ENCODE assay signal across 1 cellular context in the genomic region with DNA sequence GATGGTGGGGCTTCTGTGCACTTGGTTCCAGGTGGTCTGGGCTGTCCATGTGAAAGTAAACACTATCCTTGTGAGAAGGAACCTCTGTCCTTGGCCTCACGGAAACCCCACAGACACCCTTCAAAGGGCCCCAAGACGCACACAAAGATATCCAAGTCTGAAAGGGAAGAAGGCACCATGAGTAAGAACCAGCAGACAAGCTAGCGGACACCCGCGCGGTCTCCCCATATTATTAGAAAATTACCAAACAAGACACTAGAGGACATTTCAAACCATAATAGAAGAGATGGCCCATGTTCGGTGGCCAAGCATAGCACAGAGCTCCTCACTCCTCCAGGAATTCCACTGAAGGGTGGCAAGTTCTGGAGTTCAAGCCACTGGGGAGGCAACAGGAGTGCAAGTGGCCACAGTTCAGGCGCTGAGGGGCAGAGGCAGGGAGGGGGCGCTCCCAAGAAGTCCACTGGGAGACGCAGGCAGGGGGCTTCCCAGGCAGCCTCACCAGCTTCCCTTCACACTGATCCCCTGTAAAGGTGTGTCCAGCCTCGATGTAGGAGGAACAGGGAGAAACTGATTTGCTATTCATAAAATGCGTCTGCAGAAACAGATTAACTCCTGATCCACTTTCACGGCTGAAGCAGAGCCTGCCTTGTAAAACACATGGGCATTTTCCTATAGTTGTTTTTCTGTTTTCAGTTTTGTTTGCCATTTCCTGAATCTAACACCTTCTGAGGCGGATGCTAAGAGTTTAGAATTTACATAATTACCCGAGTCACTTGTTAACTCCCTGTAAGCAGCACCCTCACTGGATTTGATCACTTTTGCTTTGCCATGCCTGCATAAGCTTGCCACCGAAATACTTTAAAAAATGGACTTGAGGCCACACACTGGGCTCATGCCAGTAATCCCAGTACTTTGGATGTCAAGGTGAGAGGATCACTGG.
TF ChIP-seq lines count a peak whose summit lies in the region.

No MANE protein-coding gene starts in this region.

TF ChIP-seq in K562, 482 proteins besides CTCF, POLR2A, EP300 and RAD21:
- TF ChIP-seq CCNT2 (IDR thresholded peaks at IDR 0.05; ENCODE audit: borderline replicate concordance, extremely low read depth, insufficient read length, low read depth, low read length) (no peak), ZNF41 (CRISPR knock-in tag; conservative IDR thresholded peaks at IDR 0.05) (peak; percentile 96)
- TF ChIP-seq, protein P1, sequence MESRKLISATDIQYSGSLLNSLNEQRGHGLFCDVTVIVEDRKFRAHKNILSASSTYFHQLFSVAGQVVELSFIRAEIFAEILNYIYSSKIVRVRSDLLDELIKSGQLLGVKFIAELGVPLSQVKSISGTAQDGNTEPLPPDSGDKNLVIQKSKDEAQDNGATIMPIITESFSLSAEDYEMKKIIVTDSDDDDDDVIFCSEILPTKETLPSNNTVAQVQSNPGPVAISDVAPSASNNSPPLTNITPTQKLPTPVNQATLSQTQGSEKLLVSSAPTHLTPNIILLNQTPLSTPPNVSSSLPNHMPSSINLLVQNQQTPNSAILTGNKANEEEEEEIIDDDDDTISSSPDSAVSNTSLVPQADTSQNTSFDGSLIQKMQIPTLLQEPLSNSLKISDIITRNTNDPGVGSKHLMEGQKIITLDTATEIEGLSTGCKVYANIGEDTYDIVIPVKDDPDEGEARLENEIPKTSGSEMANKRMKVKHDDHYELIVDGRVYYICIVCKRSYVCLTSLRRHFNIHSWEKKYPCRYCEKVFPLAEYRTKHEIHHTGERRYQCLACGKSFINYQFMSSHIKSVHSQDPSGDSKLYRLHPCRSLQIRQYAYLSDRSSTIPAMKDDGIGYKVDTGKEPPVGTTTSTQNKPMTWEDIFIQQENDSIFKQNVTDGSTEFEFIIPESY (CRISPR knock-in tag; IDR thresholded peaks at IDR 0.05): peak; percentile 92
